ENCODE assay signal across 17 cellular contexts in genomic region chr9:16343249-16344237, GRCh38.
A peak's percentile ranks its signal among the peaks of the same experiment; 100 is the strongest.
DNase-seq lines count a peak whose midpoint lies in the region; ATAC-seq and TF ChIP-seq lines count a peak whose summit lies in the region.
"Had no signal": no experiment of that assay in that cellular context is flagged by ENCODE, and none has a peak within 500 bp of the region (broad histone marks: within the 10 kb centered on the region; RNA-seq: fewer than 3 reads in every experiment).

No MANE protein-coding gene starts in this region.

- H3K4me3 ChIP-seq in AG04450 (ENCODE audit: low read depth, low read length) (no peak overlapping the region), adipocyte (ENCODE audit: low read length) (no peak overlapping the region), trophoblast cell (ENCODE audit: low read depth, low read length) (no peak overlapping the region)

- intact Hi-C loops in left ventricle myocardium superior (cut with micrococcal nuclease), result no loop called here

- H4K8ac ChIP-seq in trophoblast cell (ENCODE audit: low read depth, low read length), result peak overlapping the region; percentile 78

- no CpG with 5 or more reads among the region's 12 CpGs for WGBS in trophoblast cell (ENCODE audit: extremely low coverage, insufficient coverage, insufficient read length)

- peaks cover 2% of the 10 kb centered on the region for H3K79me2 ChIP-seq in trophoblast cell (ENCODE audit: control insufficient read depth, insufficient read depth, low read length, poor library complexity)

- H3K9me3 ChIP-seq in AG04450 (ENCODE audit: control insufficient read depth, insufficient read depth, low read length) (no peaks in the 10 kb centered on the region), adipocyte (ENCODE audit: control insufficient read depth, low read length) (no peaks in the 10 kb centered on the region), trophoblast cell (ENCODE audit: insufficient read depth, low read depth, low read length) (no peaks in the 10 kb centered on the region)

- ATAC-seq in left ventricle myocardium superior (peak; percentile 69), GM21360 (IDR thresholded peaks at IDR 0.05; ENCODE audit: unreplicated experiment) (no peak)
- ATAC-seq: activated T-cell treated with anti-CD3 and anti-CD28 coated beads, Interleukin-2, amount 50 U/mL, for 4 hours had no signal

- H3K79me1 ChIP-seq in trophoblast cell (ENCODE audit: low read length), result peaks cover 17% of the 10 kb centered on the region

- no peak overlapping the region for H2AFZ ChIP-seq in trophoblast cell (ENCODE audit: insufficient read depth, low read length, poor library complexity)

- H4K91ac ChIP-seq in trophoblast cell (ENCODE audit: low read depth, low read length), result peak overlapping the region; percentile 93

- no peak overlapping the region for H3K18ac ChIP-seq in trophoblast cell (ENCODE audit: low read length)

- no peaks in the 10 kb centered on the region for H3K36me3 ChIP-seq in adipocyte (ENCODE audit: control insufficient read depth, insufficient read depth, low read length, severe bottlenecking)
- H3K36me3 ChIP-seq in trophoblast cell (ENCODE audit: control insufficient read depth in 1 of 2, insufficient read depth in 2 of 2, low read length in 2 of 2), result no peaks in the 10 kb centered on the region

- H3K4me2 ChIP-seq in trophoblast cell (ENCODE audit: low read length), result no peak overlapping the region

- CTCF ChIA-PET in AG04450 (lab: Charles Lee), result no interaction called here

- TF ChIP-seq CTCF in AG04450 (IDR thresholded peaks at IDR 0.05; ENCODE audit: low read depth, low read length), result no peak

- H3K4me1 ChIP-seq in adipocyte (ENCODE audit: control insufficient read depth, insufficient read depth, low read length), result peaks cover 40% of the 10 kb centered on the region
- H3K4me1 ChIP-seq in trophoblast cell (ENCODE audit: control insufficient read depth in 1 of 2, insufficient read depth in 2 of 2, low read length in 2 of 2), result peaks cover 8 to 14% of the 10 kb centered on the region in 2 experiments

- peak overlapping the region; percentile 93 for H2BK12ac ChIP-seq in trophoblast cell (ENCODE audit: low read length)

- H2BK5ac ChIP-seq in trophoblast cell (ENCODE audit: low read depth, low read length, poor library complexity), result peak overlapping the region; percentile 95

- no peak for DNase-seq in AG04450 (ENCODE audit: low read depth, low spot score)
- no peak for DNase-seq in adipocyte (ENCODE audit: low read depth)
- DNase-seq in left ventricle myocardium superior, result no peak
- no peak for DNase-seq in trophoblast cell
- DNase-seq in OCI-M1 (lab: John Stamatoyannopoulos, UW), result no peak
- no peak for DNase-seq in KG1 (lab: John Stamatoyannopoulos, UW)
- DNase-seq in CD1c-positive myeloid dendritic cell (ENCODE audit: extremely low spot score), result no peak
- DNase-seq: activated naive CD8-positive, alpha-beta T cell treated with anti-CD3 and anti-CD28 coated beads for 36 hours; activated T-cell treated with anti-CD3 and anti-CD28 coated beads, Interleukin-2, amount 50 U/mL, for 4 hours; COR-L47; head of caudate nucleus; MV-4-11; naive B cell; NCI-H2107; SIG-M5; stimulated activated CD8-positive, alpha-beta memory T cell treated with anti-CD3 and anti-CD28 coated beads, Interleukin-4, amount 100 ng/mL, for 48 hours had no signal

- H3K4ac ChIP-seq in trophoblast cell (ENCODE audit: low read depth, low read length), result no peak overlapping the region

- H2BK120ac ChIP-seq in trophoblast cell (ENCODE audit: insufficient read depth, low read length, poor library complexity), result peak overlapping the region; percentile 92

- H2AK5ac ChIP-seq in trophoblast cell (ENCODE audit: low read length), result no peak overlapping the region

- peak overlapping the region; percentile 80 for H3K14ac ChIP-seq in trophoblast cell (ENCODE audit: low read length)

- no peak overlapping the region for H4K12ac ChIP-seq in trophoblast cell (ENCODE audit: low read depth, low read length)

- no peak overlapping the region for H3K23ac ChIP-seq in trophoblast cell (ENCODE audit: low read length)

- H3K27me3 ChIP-seq in AG04450 (ENCODE audit: control insufficient read depth, insufficient read depth, low read length) (no peaks in the 10 kb centered on the region), adipocyte (replicated peaks; ENCODE audit: control insufficient read depth, insufficient read depth, low read length) (no peaks in the 10 kb centered on the region), trophoblast cell (ENCODE audit: insufficient read depth, low read length) (no peaks in the 10 kb centered on the region)

- POLR2A ChIA-PET in AG04450 (lab: Yijun Ruan, JAX), result interaction anchor here (0.7 kb wide), 1 partner anchor 11 kb away, joined by 9 read pairs; no protein-coding TSS in a partner anchor

- H3K9ac ChIP-seq in adipocyte (ENCODE audit: low read length) (peak overlapping the region; percentile 9), trophoblast cell (ENCODE audit: low read length) (no peak overlapping the region)

- H3K27ac ChIP-seq in AG04450 (ENCODE audit: low read depth, low read length), result peak overlapping the region; percentile 21
- peak overlapping the region; percentile 95 for H3K27ac ChIP-seq in trophoblast cell (ENCODE audit: low read depth, low read length)
